Comparison of ENCODE assay signal across 8 cellular contexts in genomic region chr4:82373816-82374740, GRCh38. TPM values are rescaled to one million over a fixed set of nuclear protein-coding genes. Genes with fewer than 3 reads are reported as not detected.
DNase-seq lines count a peak whose midpoint lies in the region; ATAC-seq, FAIRE-seq and TF ChIP-seq lines count a peak whose summit lies in the region.

Gene HNRNPD (minus strand): TSS chr4:82373991. CDS start chr4:82373678, 313 bp downstream.

- peak; percentile 92 for ATAC-seq in GM18499 (IDR thresholded peaks at IDR 0.05; ENCODE audit: insufficient read depth, unreplicated experiment)
- ATAC-seq in HG02943 (IDR thresholded peaks at IDR 0.05; ENCODE audit: low read depth, unreplicated experiment) = peak; percentile 95
- ATAC-seq in psoas muscle = peak; percentile 90 to 95 (median 92)

- H3K9me3 ChIP-seq in right atrium auricular region (no peaks in the 10 kb centered on the region), psoas muscle (no peaks in the 10 kb centered on the region)

- DNase-seq in NCI-H187 treated with DMSO at 0.1 percent for 48 hours (lab: John Stamatoyannopoulos, UW) = peak; percentile 99
- DNase-seq in anterior cingulate cortex (lab: John Stamatoyannopoulos, UW) = peak; percentile 80 to 99 (median 96)
- DNase-seq in right atrium auricular region (ENCODE audit: low spot score) = peak; percentile 99
- DNase-seq in psoas muscle = peak; percentile 98 to 99
- DNase-seq in urothelium cell line (ENCODE audit: low spot score) = peak; percentile 94

- whole genome bisulfite sequencing in psoas muscle, 3 donors = 0 to 1% (median 0%) methylated on average over 67 to 85 of the region's 85 CpGs

- FAIRE-seq in urothelium cell line (lab: Jason Lieb, UNC) = peak; percentile 97

- no peak for TF ChIP-seq CTCF in right atrium auricular region (IDR thresholded peaks at IDR 0.05)
- TF ChIP-seq CTCF in psoas muscle (IDR thresholded peaks at IDR 0.05) = no peak

- H3K27me3 ChIP-seq in right atrium auricular region (no peaks in the 10 kb centered on the region), psoas muscle (ENCODE audit: insufficient read depth in 3 of 3, low read length in 2 of 3) (no peaks in the 10 kb centered on the region)

- intact Hi-C loops in T-helper 2 cell treated with Interferon-gamma antibody and Interleukin-4, amounts not matched to agents 100 ng/mL and 5 ng/mL, for 36 hours (cut with micrococcal nuclease) = loop anchor here (1.0 to 5.0 kb wide), 11 partner anchors 14 to 902 kb away; partner anchors contain the start of genes COPS4, LIN54, PLAC8 and RASGEF1B
- intact Hi-C loops in psoas muscle (cut with DNase I) = loop anchor here (1.0 to 10.0 kb wide), 7 partner anchors 55 to 1081 kb away; partner anchors contain the start of genes COPS4 (in 1 of the 2), HELQ (in 1 of the 2), LIN54 (in 1 of the 2) and MRPS18C (in 1 of the 2)

- H3K27ac ChIP-seq in right atrium auricular region (peak within 1 kb of the TSS; percentile 100), psoas muscle (peak within 1 kb of the TSS; percentile 95)

- peak within 1 kb of the TSS; percentile 99 for H3K4me3 ChIP-seq in right atrium auricular region
- peak within 1 kb of the TSS; percentile 84 for H3K4me3 ChIP-seq in psoas muscle

- H3K36me3 ChIP-seq in right atrium auricular region = no peaks in the 10 kb centered on the region
- H3K36me3 ChIP-seq in psoas muscle (ENCODE audit: insufficient read depth in 1 of 2, low read depth in 1 of 2) = peaks cover 2 to 11% of the 10 kb centered on the region in 2 donors

- peaks cover 0 to 50% of the 10 kb centered on the region in 2 donors for H3K4me1 ChIP-seq in right atrium auricular region
- H3K4me1 ChIP-seq in psoas muscle = peaks cover 31% of the 10 kb centered on the region

RNA-seq across cellular contexts. Expression of gene HNRNPD, which starts in this region (rescaled TPM):
- total RNA-seq in T-helper 2 cell treated with Interferon-gamma antibody and Interleukin-4, amounts not matched to agents 100 ng/mL and 5 ng/mL, for 36 hours = 424 and 433 TPM in 2 replicates
- total RNA-seq in right atrium auricular region (10 to 100 TPM; 45.7 to 48.7 TPM), psoas muscle (100 to 1,000 TPM in 3 of 4 donors, 10 to 100 TPM in 1; 82.0 to 139 (median 115) TPM)
- polyA plus RNA-seq in psoas muscle = 100 to 1,000 TPM in 2 of 3 donors, 10 to 100 TPM in 1; 92.7 to 158 (median 117) TPM

Comparison
In these comparisons a context has a peak if more than half of its experiments do, and no peak if none do; other contexts are left out.
1. Peak in every context shown above with its lines: DNase-seq, ATAC-seq, H3K4me3 ChIP-seq and H3K27ac ChIP-seq.